In the genomic region with DNA sequence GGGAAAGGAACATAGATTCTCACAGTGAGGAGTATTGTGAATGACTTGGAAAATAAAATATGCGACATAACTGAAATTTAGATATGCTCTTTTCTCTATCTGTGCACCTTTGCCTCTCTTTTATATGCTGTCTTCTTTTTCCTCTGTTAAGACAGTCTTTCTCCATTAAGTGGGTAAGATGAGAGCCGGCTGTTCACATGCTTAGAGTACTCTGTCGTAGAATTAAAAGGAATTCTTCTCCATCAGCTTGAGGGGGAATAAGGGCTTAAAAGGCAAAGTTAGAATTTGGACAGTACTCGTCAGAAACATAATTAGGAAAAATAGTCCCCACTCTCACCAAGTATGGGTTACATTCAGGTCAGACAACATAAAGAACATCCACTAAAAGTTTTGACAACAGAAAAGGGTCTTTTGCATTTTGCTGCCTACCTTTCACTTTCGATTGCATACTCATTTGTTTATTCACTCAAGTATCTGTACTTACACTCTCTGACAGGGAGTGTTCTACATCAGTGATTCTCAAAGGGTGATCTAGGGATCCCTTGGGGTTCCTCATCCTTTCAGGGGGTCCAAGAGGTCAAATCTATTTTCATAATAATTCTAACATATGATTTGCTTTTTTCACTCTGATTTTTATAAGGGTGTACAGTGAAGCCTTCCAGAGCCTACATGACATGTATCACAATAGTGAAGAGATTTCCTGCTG, we compare ENCODE assay signal across 8 cellular contexts. TPM values are rescaled to one million over a fixed set of nuclear protein-coding genes. Genes with fewer than 3 reads are reported as not detected.
DNase-seq lines count a peak whose midpoint lies in the region; ATAC-seq and TF ChIP-seq lines count a peak whose summit lies in the region.

No MANE protein-coding gene starts in this region.

- H3K36me3 Mint-ChIP-seq in activated CD4-positive, alpha-beta T cell treated with anti-CD3 and anti-CD28 coated beads, Interleukin-2, amount 10 ng/mL, durations not matched to agents 24 days and 14 days (ENCODE audit: low read depth): peaks cover 35% of the 10 kb centered on the region

- TF ChIP-seq CTCF in SU-DHL-6 (IDR thresholded peaks at IDR 0.05; ENCODE audit: insufficient read depth, low read length, poor library complexity, severe bottlenecking): no peak
- TF ChIP-seq CTCF in ovary (IDR thresholded peaks at IDR 0.05): no peak

- H3K9me3 ChIP-seq in SU-DHL-6 (ENCODE audit: insufficient read depth, low read length): no peaks in the 10 kb centered on the region
- no peaks in the 10 kb centered on the region for H3K9me3 ChIP-seq in ovary

- H3K27me3 ChIP-seq in SU-DHL-6 (ENCODE audit: low read length): no peaks in the 10 kb centered on the region
- no peaks in the 10 kb centered on the region for H3K27me3 ChIP-seq in ovary

- H3K4me3 ChIP-seq in SU-DHL-6 (ENCODE audit: insufficient read depth, low read length, poor library complexity, severe bottlenecking): peak overlapping the region; percentile 42
- peak overlapping the region; percentile 14 for H3K4me3 ChIP-seq in ovary

- 0 out of 2 replicates have a peak, but pooled peaks cover 11% of the 10 kb centered on the region for H3K36me3 ChIP-seq in SU-DHL-6 (ENCODE audit: low read length)
- H3K36me3 ChIP-seq in ovary: no peaks in the 10 kb centered on the region

- no peaks in the 10 kb centered on the region for H3K9me3 Mint-ChIP-seq in activated CD4-positive, alpha-beta T cell treated with anti-CD3 and anti-CD28 coated beads, Interleukin-2, amount 10 ng/mL, durations not matched to agents 24 days and 14 days

- peak; percentile 97 for ATAC-seq in HG02763 (IDR thresholded peaks at IDR 0.05; ENCODE audit: unreplicated experiment)

- no peaks in the 10 kb centered on the region for H3K9me2 ChIP-seq in SU-DHL-6 (replicated peaks; ENCODE audit: insufficient read depth, low read length)

- no peaks in the 10 kb centered on the region for H3K27me3 Mint-ChIP-seq in activated CD4-positive, alpha-beta T cell treated with anti-CD3 and anti-CD28 coated beads, Interleukin-2, amount 10 ng/mL, durations not matched to agents 24 days and 14 days

- peak overlapping the region; percentile 15 for H3K9ac ChIP-seq in SU-DHL-6 (ENCODE audit: low read length)

- peaks cover 21% of the 10 kb centered on the region; the same call in 1 of the 2 replicates for H3K79me2 ChIP-seq in SU-DHL-6 (ENCODE audit: insufficient read depth, low read length)

- peaks cover 6% of the 10 kb centered on the region; the same call in 1 of the 2 replicates for H3F3A ChIP-seq in SU-DHL-6 (ENCODE audit: insufficient read depth)

- peak overlapping the region; percentile 94 for H3K27ac Mint-ChIP-seq in activated CD4-positive, alpha-beta T cell treated with anti-CD3 and anti-CD28 coated beads, Interleukin-2, amount 10 ng/mL, durations not matched to agents 24 days and 14 days

- H3K4me1 Mint-ChIP-seq in activated CD4-positive, alpha-beta T cell treated with anti-CD3 and anti-CD28 coated beads, Interleukin-2, amount 10 ng/mL, durations not matched to agents 24 days and 14 days: peaks cover 40% of the 10 kb centered on the region

- H2AFZ ChIP-seq in SU-DHL-6 (ENCODE audit: low read depth, low read length, severe bottlenecking): peak overlapping the region; percentile 8

- no peak for TF ChIP-seq EP300 in ovary (IDR thresholded peaks at IDR 0.05)

- peak overlapping the region; percentile 67 for H3K4me2 ChIP-seq in SU-DHL-6 (ENCODE audit: low read depth, low read length, poor library complexity, severe bottlenecking)

- no peak for TF ChIP-seq POLR2A in ovary (IDR thresholded peaks at IDR 0.05)

- no peaks in the 10 kb centered on the region for H3K4me1 ChIP-seq in ovary (ENCODE audit: insufficient read depth)

- peak overlapping the region; percentile 85 for H3K4me3 Mint-ChIP-seq in activated CD4-positive, alpha-beta T cell treated with anti-CD3 and anti-CD28 coated beads, Interleukin-2, amount 10 ng/mL, durations not matched to agents 24 days and 14 days

- H3K27ac ChIP-seq in SU-DHL-6 (ENCODE audit: low read depth, low read length) (peak overlapping the region; percentile 23), ovary (no peak overlapping the region)

- DNase-seq in activated CD4-positive, alpha-beta T cell treated with anti-CD3 and anti-CD28 coated beads, Interleukin-2, amount 10 ng/mL, durations not matched to agents 24 days and 14 days: no peak
- no peak for DNase-seq in activated CD4-positive, alpha-beta T cell treated with anti-CD3 and anti-CD28 coated beads for 4 hours
- DNase-seq in ovary (no peak), cerebellar cortex (ENCODE audit: low spot score) (no peak), NCI-H2029 (lab: John Stamatoyannopoulos, UW) (no peak)
- no peak for DNase-seq in activated CD4-positive, alpha-beta T cell treated with anti-CD3 and anti-CD28 coated beads, Interleukin-2, amount 50 U/mL, for 4 hours

- no peaks in the 10 kb centered on the region for H4K20me1 ChIP-seq in SU-DHL-6 (ENCODE audit: low read depth, low read length)

- intact Hi-C loops in activated CD4-positive, alpha-beta T cell treated with anti-CD3 and anti-CD28 coated beads, Interleukin-2, amount 10 ng/mL, durations not matched to agents 24 days and 14 days (cut with micrococcal nuclease): no loop called here
- intact Hi-C loops in ovary (cut with DNase I): no loop called here

- WGBS in ovary, 3 donors: 15 to 22% (median 17%) methylated on average over 5 of the region's 5 CpGs

RNA-seq across cellular contexts. Expression of a gene that starts 48.0 kb away (rescaled TPM):
- total RNA-seq in activated CD4-positive, alpha-beta T cell treated with anti-CD3 and anti-CD28 coated beads, Interleukin-2, amount 10 ng/mL, durations not matched to agents 24 days and 14 days: 56.0 and 56.2 TPM in 2 replicates
- 1 to 10 TPM; 1.5 to 5.9 (median 2.4) TPM for total RNA-seq in ovary
- 1 to 10 TPM; 2.6 to 10.0 TPM for polyA plus RNA-seq in ovary
